Comparison of ENCODE assay signal across 1 cellular context in the genomic region with DNA sequence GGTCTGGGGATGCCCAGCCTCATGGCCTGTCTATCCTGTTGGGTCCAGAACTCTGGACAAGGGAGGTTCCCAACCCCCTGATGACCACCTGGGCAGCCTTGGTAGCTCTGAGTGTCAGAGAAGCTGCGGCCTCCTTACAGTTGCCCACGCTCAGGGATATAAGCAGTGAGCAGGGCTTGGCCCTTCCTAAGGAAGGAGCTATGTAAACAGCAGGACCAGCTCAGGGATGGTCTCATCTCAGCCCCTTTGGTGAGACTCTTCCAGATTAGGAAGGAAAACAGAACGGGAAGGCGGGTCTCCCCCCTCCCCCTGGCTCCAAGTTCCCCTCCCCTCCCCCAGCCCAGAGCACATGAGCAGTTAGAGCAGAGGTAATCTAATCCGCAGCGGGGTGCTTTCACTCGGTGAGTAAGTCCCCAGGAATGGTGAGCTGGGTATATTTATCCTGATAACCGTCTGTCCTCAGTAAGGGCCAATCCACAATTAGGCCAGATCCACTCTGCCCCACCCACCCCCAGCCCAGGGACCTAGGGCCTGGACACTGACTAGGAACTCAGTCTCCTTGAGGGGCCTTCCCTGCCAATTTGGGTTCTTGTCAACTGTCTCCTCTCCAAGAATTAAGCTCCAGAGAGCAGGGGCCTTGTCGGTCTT.
TF ChIP-seq lines count a peak whose summit lies in the region.

No MANE protein-coding gene starts in this region.

TF ChIP-seq in liver, 16 proteins besides CTCF, POLR2A, EP300 and RAD21 (continued from another document):
- TF ChIP-seq, protein P1, sequence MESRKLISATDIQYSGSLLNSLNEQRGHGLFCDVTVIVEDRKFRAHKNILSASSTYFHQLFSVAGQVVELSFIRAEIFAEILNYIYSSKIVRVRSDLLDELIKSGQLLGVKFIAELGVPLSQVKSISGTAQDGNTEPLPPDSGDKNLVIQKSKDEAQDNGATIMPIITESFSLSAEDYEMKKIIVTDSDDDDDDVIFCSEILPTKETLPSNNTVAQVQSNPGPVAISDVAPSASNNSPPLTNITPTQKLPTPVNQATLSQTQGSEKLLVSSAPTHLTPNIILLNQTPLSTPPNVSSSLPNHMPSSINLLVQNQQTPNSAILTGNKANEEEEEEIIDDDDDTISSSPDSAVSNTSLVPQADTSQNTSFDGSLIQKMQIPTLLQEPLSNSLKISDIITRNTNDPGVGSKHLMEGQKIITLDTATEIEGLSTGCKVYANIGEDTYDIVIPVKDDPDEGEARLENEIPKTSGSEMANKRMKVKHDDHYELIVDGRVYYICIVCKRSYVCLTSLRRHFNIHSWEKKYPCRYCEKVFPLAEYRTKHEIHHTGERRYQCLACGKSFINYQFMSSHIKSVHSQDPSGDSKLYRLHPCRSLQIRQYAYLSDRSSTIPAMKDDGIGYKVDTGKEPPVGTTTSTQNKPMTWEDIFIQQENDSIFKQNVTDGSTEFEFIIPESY (IDR thresholded peaks at IDR 0.05) = no peak
- no peak for TF ChIP-seq GABPA (IDR thresholded peaks at IDR 0.05 in 1 of 2, conservative IDR thresholded peaks at IDR 0.05 in 1 of 2)
- no peak for TF ChIP-seq FOXA1 (IDR thresholded peaks at IDR 0.05)
- TF ChIP-seq, protein P2, sequence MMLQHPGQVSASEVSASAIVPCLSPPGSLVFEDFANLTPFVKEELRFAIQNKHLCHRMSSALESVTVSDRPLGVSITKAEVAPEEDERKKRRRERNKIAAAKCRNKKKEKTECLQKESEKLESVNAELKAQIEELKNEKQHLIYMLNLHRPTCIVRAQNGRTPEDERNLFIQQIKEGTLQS (IDR thresholded peaks at IDR 0.05) = no peak
- TF ChIP-seq, protein P3, sequence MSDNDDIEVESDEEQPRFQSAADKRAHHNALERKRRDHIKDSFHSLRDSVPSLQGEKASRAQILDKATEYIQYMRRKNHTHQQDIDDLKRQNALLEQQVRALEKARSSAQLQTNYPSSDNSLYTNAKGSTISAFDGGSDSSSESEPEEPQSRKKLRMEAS (IDR thresholded peaks at IDR 0.05) = no peak
